In the genomic region with DNA sequence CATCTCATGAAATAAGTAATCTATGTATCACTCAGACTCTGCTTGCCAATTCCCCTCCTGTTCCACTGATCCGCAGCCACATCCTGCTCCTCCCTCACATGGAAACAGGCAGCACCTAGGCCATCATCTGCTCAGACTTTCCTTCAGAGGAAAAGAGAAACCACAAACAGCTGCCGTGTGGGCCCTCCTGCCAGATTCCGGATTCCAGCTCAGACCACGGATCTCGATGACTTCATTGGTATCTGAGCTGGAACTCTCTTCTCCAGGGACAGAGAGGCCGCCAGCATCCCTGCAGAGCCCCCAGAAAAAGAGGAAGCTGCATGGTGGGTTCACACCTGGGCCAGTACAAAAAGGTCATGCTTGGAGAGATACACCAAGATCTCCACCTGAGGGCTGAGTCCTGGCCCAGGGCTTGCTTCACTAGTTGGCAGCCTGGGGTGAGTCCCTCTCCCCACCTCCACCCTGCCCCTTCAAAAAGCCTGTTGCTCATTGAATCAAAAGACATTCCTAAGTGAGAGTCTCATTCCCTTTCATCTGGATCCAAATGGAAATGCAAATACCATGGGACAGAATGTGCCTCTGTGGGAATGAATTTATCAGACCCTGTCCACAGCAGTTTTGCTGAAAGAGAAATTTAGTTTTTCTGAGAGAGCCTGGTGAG, we compare ENCODE assay signal across 1 cellular context.
TF ChIP-seq lines count a peak whose summit lies in the region.

No MANE protein-coding gene starts in this region.

TF ChIP-seq in SK-N-SH, 30 proteins besides CTCF, POLR2A, EP300 and RAD21 (continued from another document):
- peak; percentile 52; the same call in 1 of the 2 replicates for TF ChIP-seq TAF1 (IDR thresholded peaks at IDR 0.05; ENCODE audit: borderline replicate concordance, low read depth, low read length)
- TF ChIP-seq FOXM1 (IDR thresholded peaks at IDR 0.05; ENCODE audit: low read depth): peak; percentile 90; the same call in 1 of the 2 replicates
- no peak for TF ChIP-seq EZH2phosphoT487 (IDR thresholded peaks at IDR 0.05; ENCODE audit: borderline replicate concordance, low read depth)
- TF ChIP-seq POLR2AphosphoS5 (IDR thresholded peaks at IDR 0.05; ENCODE audit: low read depth, low read length): peak; percentile 59; the same call in 1 of the 2 replicates
- TF ChIP-seq, protein P1, sequence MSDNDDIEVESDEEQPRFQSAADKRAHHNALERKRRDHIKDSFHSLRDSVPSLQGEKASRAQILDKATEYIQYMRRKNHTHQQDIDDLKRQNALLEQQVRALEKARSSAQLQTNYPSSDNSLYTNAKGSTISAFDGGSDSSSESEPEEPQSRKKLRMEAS (IDR thresholded peaks at IDR 0.05; ENCODE audit: low read depth): peak; percentile 57
- TF ChIP-seq RCOR1 (IDR thresholded peaks at IDR 0.05; ENCODE audit: low read length): no peak
- TF ChIP-seq, protein P2, sequence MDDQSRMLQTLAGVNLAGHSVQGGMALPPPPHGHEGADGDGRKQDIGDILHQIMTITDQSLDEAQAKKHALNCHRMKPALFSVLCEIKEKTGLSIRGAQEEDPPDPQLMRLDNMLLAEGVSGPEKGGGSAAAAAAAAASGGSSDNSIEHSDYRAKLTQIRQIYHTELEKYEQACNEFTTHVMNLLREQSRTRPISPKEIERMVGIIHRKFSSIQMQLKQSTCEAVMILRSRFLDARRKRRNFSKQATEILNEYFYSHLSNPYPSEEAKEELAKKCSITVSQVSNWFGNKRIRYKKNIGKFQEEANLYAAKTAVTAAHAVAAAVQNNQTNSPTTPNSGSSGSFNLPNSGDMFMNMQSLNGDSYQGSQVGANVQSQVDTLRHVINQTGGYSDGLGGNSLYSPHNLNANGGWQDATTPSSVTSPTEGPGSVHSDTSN (IDR thresholded peaks at IDR 0.05): peak; percentile 91
- no peak for TF ChIP-seq RFX5 (IDR thresholded peaks at IDR 0.05; ENCODE audit: low read length)
- peak; percentile 78 for TF ChIP-seq FOSL2 (IDR thresholded peaks at IDR 0.05; ENCODE audit: borderline replicate concordance, low read depth)
